Comparison of ENCODE assay signal across 12 cellular contexts in the genomic region with DNA sequence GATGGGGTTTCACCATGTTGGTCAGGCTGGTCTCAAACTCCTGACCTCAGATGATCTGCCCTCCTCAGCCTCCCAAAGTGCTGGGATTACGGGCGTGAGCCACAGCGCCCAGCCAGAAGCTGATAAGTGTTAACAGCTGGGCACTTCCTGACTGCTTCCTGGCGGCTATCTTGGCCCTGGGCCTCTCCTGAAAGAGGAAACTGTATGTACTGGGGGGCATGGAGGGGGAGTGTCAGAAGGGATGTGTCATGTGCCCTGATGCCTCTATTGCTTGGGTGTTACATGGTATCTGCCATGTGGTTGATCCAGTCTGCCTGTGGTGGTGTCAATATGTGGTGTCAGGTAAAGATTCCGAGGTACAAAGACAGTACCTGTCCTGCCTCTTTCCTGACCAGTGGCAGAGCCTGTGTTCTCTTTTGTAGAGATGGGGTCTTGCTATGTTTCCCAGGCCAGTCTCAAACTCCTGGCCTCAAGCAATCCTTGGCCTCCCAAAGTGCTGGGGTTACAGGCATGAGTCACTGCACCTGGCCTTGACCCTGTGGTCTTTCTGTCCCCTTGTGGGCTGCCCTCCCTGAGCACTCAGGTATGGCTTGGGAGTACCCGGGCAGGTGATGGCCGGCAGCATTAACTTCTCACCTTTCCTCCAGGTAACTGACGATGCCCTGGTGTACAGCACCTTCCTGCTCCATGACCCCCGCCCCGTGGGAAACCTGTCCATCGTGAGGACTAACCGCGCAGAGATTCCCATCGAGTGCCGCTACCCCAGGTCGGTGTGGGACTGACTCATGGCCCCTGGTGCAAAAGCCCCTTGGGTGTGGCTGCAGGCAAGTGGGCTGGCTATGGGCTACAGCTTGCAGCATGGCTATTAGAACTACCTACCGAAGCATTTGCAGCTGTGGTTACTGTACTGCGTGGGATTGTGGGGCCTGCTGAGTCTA. TPM values are rescaled to one million over a fixed set of nuclear protein-coding genes. Genes with fewer than 3 reads are reported as not detected.
DNase-seq lines count a peak whose midpoint lies in the region; ATAC-seq, FAIRE-seq and TF ChIP-seq lines count a peak whose summit lies in the region.
"Had no signal": no experiment of that assay in that cellular context is flagged by ENCODE, and none has a peak within 500 bp of the region (broad histone marks: within the 10 kb centered on the region; RNA-seq: fewer than 3 reads in every experiment).

No MANE protein-coding gene starts in this region.

- no peaks in the 10 kb centered on the region for H3K36me3 Mint-ChIP-seq in MCF 10A (ENCODE audit: insufficient read depth, unreplicated experiment)

- TF ChIP-seq EP300 in H1 (IDR thresholded peaks at IDR 0.05; ENCODE audit: borderline replicate concordance in 1 of 2, low read depth in 2 of 2, low read length in 2 of 2): no peak

- H4K8ac ChIP-seq in H1 (ENCODE audit: extremely low read depth, insufficient read depth, low read length) (no peak overlapping the region), mesendoderm (ENCODE audit: low read depth, low read length) (no peak overlapping the region)

- 0 out of 2 replicates have a peak overlapping the region, but pooled peaks have one; percentile 7 for H2BK12ac ChIP-seq in H1 (ENCODE audit: low read depth, low read length)

- H3K27ac ChIP-seq in H1 (ENCODE audit: low read depth, low read length): no peak overlapping the region; the same call in 1 of the 2 replicates
- H3K27ac ChIP-seq in mesendoderm (ENCODE audit: low read depth, low read length): no peak overlapping the region
- H3K27ac ChIP-seq: transverse colon had no signal

- H3K23ac ChIP-seq in H1 (ENCODE audit: insufficient read length) (no peak overlapping the region), mesendoderm (ENCODE audit: low read length) (no peak overlapping the region)

- H2BK20ac ChIP-seq in H1 (ENCODE audit: low read length): 0 out of 2 replicates have a peak overlapping the region, but pooled peaks have one; percentile 72

- TF ChIP-seq RAD21 in H1 (IDR thresholded peaks at IDR 0.05 in 1 of 2, conservative IDR thresholded peaks at IDR 0.05 in 1 of 2; ENCODE audit: low read depth in 2 of 2, low read length in 2 of 2): no peak

- intact Hi-C loops in MCF 10A (cut with micrococcal nuclease): no loop called here

- 93% methylated on average over 18 of the region's 18 CpGs; no CpG with 5 or more reads in 1 of the 2 experiments for WGBS in H1 (ENCODE audit: extremely low coverage in 1 of 2, insufficient coverage in 1 of 2, insufficient read length in 1 of 2, insufficient replicate concordance in 2 of 2, low coverage in 1 of 2, low lambda C conversion rate in 2 of 2, missing lambda C conversion rate in 1 of 2), 2 experiments
- WGBS in mesendoderm (ENCODE audit: extremely low coverage, insufficient coverage, low lambda C conversion rate): no CpG with 5 or more reads among the region's 18 CpGs

- H3K4me1 ChIP-seq in H1 (replicated peaks in 1 of 4; ENCODE audit: control insufficient read depth in 3 of 4, insufficient read depth in 4 of 4, low read length in 3 of 4) (peaks cover 0 to 3% (median 0%) of the 10 kb centered on the region in 4 experiments; a peak in 2 of 7 replicates), mesendoderm (ENCODE audit: control insufficient read depth, low read depth, low read length) (no peaks in the 10 kb centered on the region)
- H3K4me1 ChIP-seq: transverse colon had no signal

- H3K18ac ChIP-seq in H1 (ENCODE audit: extremely low read depth, low read length) (no peak overlapping the region), mesendoderm (ENCODE audit: low read length) (no peak overlapping the region)

- H4K91ac ChIP-seq in H1 (replicated peaks; ENCODE audit: insufficient read length, low read length): no peak overlapping the region

- H2BK5ac ChIP-seq in H1 (ENCODE audit: low read depth, low read length) (peak overlapping the region; percentile 22; the same call in 1 of the 2 replicates), mesendoderm (ENCODE audit: low read length) (no peak overlapping the region)

- peaks cover under 1% of the 10 kb centered on the region for H3K4me1 Mint-ChIP-seq in MCF 10A (ENCODE audit: insufficient read depth, unreplicated experiment)

- no peaks in the 10 kb centered on the region for H3K23me2 ChIP-seq in H1 (ENCODE audit: low read depth, low read length)

- DNase-seq in ELR (ENCODE audit: low read depth) (peak; percentile 39), NOMO-1 (lab: John Stamatoyannopoulos, UW; ENCODE audit: unreplicated experiment in 2 of 2) (peak; percentile 85 to 94), H1 (ENCODE audit: low read depth in 1 of 2, low spot score in 2 of 2) (no peak), mesendoderm (peak; percentile 82), SK-N-DZ (ENCODE audit: low spot score) (no peak), MCF 10A (ENCODE audit: unreplicated experiment) (no peak)
- DNase-seq: stimulated activated CD4-positive, alpha-beta T cell treated with anti-CD3 and anti-CD28 coated beads, Interleukin-4, amount 100 ng/mL, for 24 hours; transverse colon had no signal

- no TSS peak for BruUV-seq in MCF 10A (replicated peaks; lab: Mats Ljungman, UMichigan)

- H2AK5ac ChIP-seq in H1 (ENCODE audit: low read depth, low read length) (0 out of 2 replicates have a peak overlapping the region, but pooled peaks have one; percentile 82), mesendoderm (ENCODE audit: low read length) (no peak overlapping the region)

- no peak overlapping the region for H3K4me2 ChIP-seq in H1 (ENCODE audit: insufficient read depth in 1 of 2, low read depth in 2 of 2, low read length in 2 of 2)
- no peak overlapping the region for H3K4me2 ChIP-seq in mesendoderm (ENCODE audit: low read length)

- H3K14ac ChIP-seq in H1 (ENCODE audit: insufficient read length): no peak overlapping the region

- H3K4ac ChIP-seq in H1 (replicated peaks; ENCODE audit: insufficient read length, low read depth, low read length) (no peak overlapping the region), mesendoderm (ENCODE audit: low read depth, low read length) (no peak overlapping the region)

- TF ChIP-seq POLR2A in H1 (IDR thresholded peaks at IDR 0.05; ENCODE audit: control extremely low read depth in 1 of 2, low read depth in 2 of 2, low read length in 2 of 2): no peak

- no peaks in the 10 kb centered on the region for H4K20me1 ChIP-seq in H1 (replicated peaks in 1 of 2; ENCODE audit: control insufficient read depth in 1 of 2, insufficient read depth in 2 of 2, low read length in 2 of 2)

- peak overlapping the region; percentile 97; the same call in 1 of the 2 replicates for H2BK15ac ChIP-seq in H1 (ENCODE audit: low read length)
- no peak overlapping the region for H2BK15ac ChIP-seq in mesendoderm (replicated peaks; ENCODE audit: low read depth)

- H3K36me3 ChIP-seq in H1 (ENCODE audit: control insufficient read depth in 2 of 4, insufficient read depth in 4 of 4, low read length in 3 of 4) (no peaks in the 10 kb centered on the region), mesendoderm (ENCODE audit: control insufficient read depth, insufficient read depth, low read length) (no peaks in the 10 kb centered on the region)
- H3K36me3 ChIP-seq: transverse colon had no signal

- H3K4me3 ChIP-seq in H1 (ENCODE audit: extremely low read depth in 1 of 4, insufficient read depth in 2 of 4, low read depth in 3 of 4, low read length in 4 of 4): no peak overlapping the region
- H3K4me3 ChIP-seq in mesendoderm (ENCODE audit: low read length): no peak overlapping the region
- H3K4me3 ChIP-seq: transverse colon had no signal

- H3K9me3 Mint-ChIP-seq in MCF 10A (ENCODE audit: unreplicated experiment): no peaks in the 10 kb centered on the region
- H3K9me3 Mint-ChIP-seq: neural crest cell; T-helper 1 cell treated with Interleukin-12 subunit alpha and Interleukin-12 subunit beta and Interleukin-4 antibody, amounts not matched to agents 30 μg/mL and 1 μg/mL, for 36 hours had no signal

- POLR2A ChIA-PET in H1 (lab: Charles Lee; ENCODE audit: partially characterized antibody): interaction anchor here (0.6 to 1.9 kb wide), 2 partner anchors 10 to 132 kb away, joined by 3 to 8 read pairs; no protein-coding TSS in a partner anchor
- POLR2A ChIA-PET in MCF 10A (lab: Yijun Ruan, JAX): no interaction called here

- H3K79me1 ChIP-seq in H1 (ENCODE audit: low read depth, low read length) (no peaks in the 10 kb centered on the region; the same call in 1 of the 2 replicates), mesendoderm (ENCODE audit: low read length) (no peaks in the 10 kb centered on the region)

- no peak for FAIRE-seq in H1 (lab: Jason Lieb, UNC)

- H3K56ac ChIP-seq in H1 (replicated peaks; ENCODE audit: insufficient read length, low read depth, low read length) (no peak overlapping the region), mesendoderm (ENCODE audit: low read length) (no peak overlapping the region)

- H3K9me3 ChIP-seq in H1 (ENCODE audit: insufficient read depth in 2 of 2, low read depth in 1 of 2, low read length in 1 of 2): no peaks in the 10 kb centered on the region
- H3K9me3 ChIP-seq: transverse colon had no signal

- no peaks in the 10 kb centered on the region for H3K27me3 ChIP-seq in H1 (replicated peaks in 1 of 4; ENCODE audit: control insufficient read depth in 3 of 4, extremely low read depth in 1 of 4, insufficient read depth in 3 of 4, low read length in 3 of 4)
- H3K27me3 ChIP-seq in mesendoderm (ENCODE audit: insufficient read depth, low read length, poor library complexity): no peaks in the 10 kb centered on the region
- H3K27me3 ChIP-seq: transverse colon had no signal

- no peak for TF ChIP-seq CTCF in H1 (IDR thresholded peaks at IDR 0.05; ENCODE audit: control extremely low read depth in 1 of 3, insufficient read depth in 1 of 3, low read depth in 1 of 3, low read length in 3 of 3)
- TF ChIP-seq CTCF in MCF 10A (IDR thresholded peaks at IDR 0.05; ENCODE audit: unreplicated experiment): no peak

- H3K79me2 ChIP-seq in H1 (ENCODE audit: control insufficient read depth in 1 of 2, insufficient read depth in 2 of 2, low read length in 2 of 2): no peaks in the 10 kb centered on the region
- H3K79me2 ChIP-seq in mesendoderm (ENCODE audit: control insufficient read depth, insufficient read depth, low read length): no peaks in the 10 kb centered on the region

- H3K4me3 Mint-ChIP-seq in MCF 10A (ENCODE audit: unreplicated experiment): no peak overlapping the region
- H3K4me3 Mint-ChIP-seq: neural crest cell; T-helper 1 cell treated with Interleukin-12 subunit alpha and Interleukin-12 subunit beta and Interleukin-4 antibody, amounts not matched to agents 30 μg/mL and 1 μg/mL, for 36 hours had no signal

- no peaks in the 10 kb centered on the region for H3K27me3 Mint-ChIP-seq in MCF 10A (ENCODE audit: insufficient read depth, unreplicated experiment)

- no peak overlapping the region for H2BK120ac ChIP-seq in H1 (replicated peaks; ENCODE audit: low read depth, low read length)
- no peak overlapping the region for H2BK120ac ChIP-seq in mesendoderm (ENCODE audit: low read depth, low read length)

- H2AFZ ChIP-seq in H1 (ENCODE audit: low read length): no peak overlapping the region

- CTCF ChIA-PET in H1 (lab: Charles Lee; ENCODE audit: partially characterized antibody): interaction anchor here (0.7 to 0.9 kb wide), 2 partner anchors 23 to 65 kb away, joined by 3 to 5 read pairs; no protein-coding TSS in a partner anchor
- CTCF ChIA-PET in MCF 10A (lab: Yijun Ruan, JAX): no interaction called here

- H3K27ac Mint-ChIP-seq in MCF 10A (ENCODE audit: low read depth, unreplicated experiment): no peak overlapping the region
- H3K27ac Mint-ChIP-seq: T-helper 1 cell treated with Interleukin-12 subunit alpha and Interleukin-12 subunit beta and Interleukin-4 antibody, amounts not matched to agents 30 μg/mL and 1 μg/mL, for 36 hours had no signal

- no peak overlapping the region for H4K5ac ChIP-seq in H1 (ENCODE audit: insufficient read length, low read depth, low read length)
- H4K5ac ChIP-seq in mesendoderm (ENCODE audit: low read length): no peak overlapping the region

- H3K9ac ChIP-seq in H1 (replicated peaks in 1 of 4; ENCODE audit: extremely low read depth in 1 of 4, low read depth in 3 of 4, low read length in 3 of 4): no peak overlapping the region
- no peak overlapping the region for H3K9ac ChIP-seq in mesendoderm (ENCODE audit: low read length)

- ATAC-seq in HG02970 (IDR thresholded peaks at IDR 0.05; ENCODE audit: low FRiP score, unreplicated experiment) (no peak), HG03159 (IDR thresholded peaks at IDR 0.05; ENCODE audit: unreplicated experiment) (no peak)

RNA-seq across cellular contexts. Expression of gene ZP3, which starts 4.4 kb away (rescaled TPM):
- 1.4 and 1.5 TPM in 2 replicates for total RNA-seq in H1 (2021; fragmentation: NEBNext Ultra II Directional; extraction: Animal tissue kit (Norgen Biotek cat#: 25700))
- 2.4 and 4.0 TPM in 2 replicates for polyA plus RNA-seq in H1 (2011; rRNA removed)
- polyA plus RNA-seq in H1 (2011; cell fraction: cytosol; rRNA removed): 2.0 TPM
- 2.0 TPM for polyA plus RNA-seq in H1 (2011; cell fraction: nucleus; rRNA removed)
- polyA plus RNA-seq in H1 (2012, experiment 1 of 2): 1.1 to 3.8 TPM (median 2.8 TPM) in 4 replicates
- 14.2 TPM for polyA plus RNA-seq in H1 (2012, experiment 2 of 2)
- polyA plus RNA-seq in H1 (2013, experiment 1 of 2): 7.1 TPM
- polyA plus RNA-seq in H1 (2013, experiment 2 of 2): 6.4 TPM
- 1.8 and 3.0 TPM in 2 replicates for polyA minus RNA-seq in H1 (2011; rRNA and poly(A)+ RNA removed)
- polyA minus RNA-seq in H1 (2011; cell fraction: cytosol; rRNA and poly(A)+ RNA removed): 2.8 TPM
- polyA minus RNA-seq in H1 (2011; cell fraction: nucleus; rRNA and poly(A)+ RNA removed): 2.1 TPM
- polyA plus RNA-seq in mesendoderm (2013, experiment 1 of 2): 4.2 TPM
- polyA plus RNA-seq in mesendoderm (2013, experiment 2 of 2): 4.2 TPM
- polyA plus RNA-seq in SK-N-DZ (2014; cell fraction: cytosol; rRNA removed): 2.5 and 5.3 TPM in 2 replicates
- not detected in 2 replicates for polyA plus RNA-seq in SK-N-DZ (2014; cell fraction: nucleus; rRNA removed)
- 5.6 TPM in 2 replicates for total RNA-seq in MCF 10A (2022)

RNA-seq across cellular contexts. Expression of gene SSC4D, which starts 19.6 kb away (rescaled TPM):
- 10.8 and 11.8 TPM in 2 replicates for total RNA-seq in H1 (2021; fragmentation: NEBNext Ultra II Directional; extraction: Animal tissue kit (Norgen Biotek cat#: 25700))
- polyA plus RNA-seq in H1 (2011; rRNA removed): 27.5 and 30.8 TPM in 2 replicates
- 22.9 TPM for polyA plus RNA-seq in H1 (2011; cell fraction: cytosol; rRNA removed)
- 48.5 TPM for polyA plus RNA-seq in H1 (2011; cell fraction: nucleus; rRNA removed)
- 11.6 to 24.9 TPM (median 20.9 TPM) in 4 replicates for polyA plus RNA-seq in H1 (2012, experiment 1 of 2)
- polyA plus RNA-seq in H1 (2012, experiment 2 of 2): 16.4 TPM
- 14.0 TPM for polyA plus RNA-seq in H1 (2013, experiment 1 of 2)
- polyA plus RNA-seq in H1 (2013, experiment 2 of 2): 14.2 TPM
- 11.1 and 13.8 TPM in 2 replicates for polyA minus RNA-seq in H1 (2011; rRNA and poly(A)+ RNA removed)
- 6.3 TPM for polyA minus RNA-seq in H1 (2011; cell fraction: cytosol; rRNA and poly(A)+ RNA removed)
- 8.1 TPM for polyA minus RNA-seq in H1 (2011; cell fraction: nucleus; rRNA and poly(A)+ RNA removed)
- polyA plus RNA-seq in mesendoderm (2013, experiment 1 of 2): 4.3 TPM
- 4.4 TPM for polyA plus RNA-seq in mesendoderm (2013, experiment 2 of 2)
- 1.5 and 1.7 TPM in 2 replicates for polyA plus RNA-seq in SK-N-DZ (2014; cell fraction: cytosol; rRNA removed)
- polyA plus RNA-seq in SK-N-DZ (2014; cell fraction: nucleus; rRNA removed): 2.6 and 4.0 TPM in 2 replicates
- 0.42 and 0.58 TPM in 2 replicates for total RNA-seq in MCF 10A (2022)

RNA-seq across cellular contexts. Expression of gene DTX2, which starts 32.4 kb away (rescaled TPM):
- total RNA-seq in H1 (2021; fragmentation: NEBNext Ultra II Directional; extraction: Animal tissue kit (Norgen Biotek cat#: 25700)): 55.6 and 59.1 TPM in 2 replicates
- 37.4 and 52.3 TPM in 2 replicates for polyA plus RNA-seq in H1 (2011; rRNA removed)
- 21.2 TPM for polyA plus RNA-seq in H1 (2011; cell fraction: cytosol; rRNA removed)
- polyA plus RNA-seq in H1 (2011; cell fraction: nucleus; rRNA removed): 51.1 TPM
- 31.3 to 36.8 TPM (median 34.1 TPM) in 4 replicates for polyA plus RNA-seq in H1 (2012, experiment 1 of 2)
- 43.6 TPM for polyA plus RNA-seq in H1 (2012, experiment 2 of 2)
- polyA plus RNA-seq in H1 (2013, experiment 1 of 2): 37.5 TPM
- polyA plus RNA-seq in H1 (2013, experiment 2 of 2): 39.2 TPM
- polyA minus RNA-seq in H1 (2011; rRNA and poly(A)+ RNA removed): 14.7 and 20.1 TPM in 2 replicates
- polyA minus RNA-seq in H1 (2011; cell fraction: cytosol; rRNA and poly(A)+ RNA removed): 43.4 TPM
- 24.9 TPM for polyA minus RNA-seq in H1 (2011; cell fraction: nucleus; rRNA and poly(A)+ RNA removed)
- 18.1 TPM for polyA plus RNA-seq in mesendoderm (2013, experiment 1 of 2)
- 18.4 TPM for polyA plus RNA-seq in mesendoderm (2013, experiment 2 of 2)
- 8.1 and 9.9 TPM in 2 replicates for polyA plus RNA-seq in SK-N-DZ (2014; cell fraction: cytosol; rRNA removed)
- polyA plus RNA-seq in SK-N-DZ (2014; cell fraction: nucleus; rRNA removed): 16.2 and 17.7 TPM in 2 replicates
- total RNA-seq in MCF 10A (2022): 29.9 and 35.2 TPM in 2 replicates

Comparison
In these comparisons a context has a peak if more than half of its experiments do, and no peak if none do; other contexts are left out.
1. DNase-seq: peak in ELR (single experiment), NOMO-1 (2 of 2) and mesendoderm (single experiment); none in H1 (0 of 2), SK-N-DZ (single experiment) and MCF 10A (single experiment).